Comparison of ENCODE assay signal across 24 cellular contexts in the genomic region with DNA sequence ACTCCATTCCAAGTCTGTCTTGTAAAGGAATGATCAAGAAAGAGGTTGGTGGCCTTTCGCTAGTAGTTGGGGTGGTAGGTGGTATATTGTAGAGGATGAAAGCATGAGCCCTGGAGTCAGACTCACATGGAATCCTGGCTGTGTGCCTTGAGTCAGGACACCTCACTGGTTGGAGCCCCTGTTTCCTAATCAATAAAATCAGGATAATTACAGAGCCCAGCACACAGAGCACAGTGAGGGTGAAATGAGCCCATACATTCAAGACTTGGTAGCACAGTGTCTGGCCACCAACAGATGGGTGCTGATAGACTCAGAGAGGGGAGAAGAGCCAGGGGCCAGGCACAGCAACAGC.
DNase-seq lines count a peak whose midpoint lies in the region; ATAC-seq and TF ChIP-seq lines count a peak whose summit lies in the region.
"Had no signal": no experiment of that assay in that cellular context is flagged by ENCODE, and none has a peak within 500 bp of the region (broad histone marks: within the 10 kb centered on the region; RNA-seq: fewer than 3 reads in every experiment).

No MANE protein-coding gene starts in this region.

- H3K4me3 ChIP-seq in cardiac muscle cell (no peak overlapping the region), right atrium auricular region (no peak overlapping the region), endodermal cell (ENCODE audit: low read length) (no peak overlapping the region), mucosa of rectum (ENCODE audit: low read length in 2 of 2) (no peak overlapping the region)
- H3K4me3 ChIP-seq: coronary artery, SK-N-MC, tibial nerve had no signal

- WGBS in endodermal cell (ENCODE audit: insufficient coverage in 1 of 2, insufficient read length in 1 of 2), 2 experiments = 88% methylated on average over 1 of the region's 1 CpG; no CpG with 5 or more reads in 1 of the 2 experiments

- H3K27ac ChIP-seq in cardiac muscle cell = peak overlapping the region; percentile 96
- H3K27ac ChIP-seq in right atrium auricular region = no peak overlapping the region
- peak overlapping the region; percentile 33 for H3K27ac ChIP-seq in endodermal cell (ENCODE audit: low read depth, low read length)
- peak overlapping the region; percentile 39 to 46 for H3K27ac ChIP-seq in mucosa of rectum (ENCODE audit: low read depth in 2 of 2, low read length in 2 of 2)
- H3K27ac ChIP-seq: SK-N-MC had no signal

- H3K27ac Mint-ChIP-seq in endodermal cell = peak overlapping the region; percentile 92
- H3K27ac Mint-ChIP-seq in type B pancreatic cell = peak overlapping the region; percentile 77
- no peak overlapping the region for H3K27ac Mint-ChIP-seq in activated CD4-positive, alpha-beta T cell treated with anti-CD3 and anti-CD28 coated beads, Interleukin-2, amount 10 ng/mL, durations not matched to agents 24 days and 14 days
- H3K27ac Mint-ChIP-seq: activated naive CD8-positive, alpha-beta T cell treated with anti-CD3 and anti-CD28 coated beads, Interleukin-2, amount 50 U/mL, for 24 hours; natural killer cell treated with Interleukin-12 subunit alpha and Interleukin-12 subunit beta and Interleukin-15 and Interleukin-18, amount 100 ng/mL, for 72 hours; stimulated activated naive B cell treated with anti-CD40 and anti-IgM and Interleukin-4, amounts not matched to agents 10 μg/mL and 1 μg/mL and 100 μg/mL, for 72 hours had no signal

- H3K36me3 ChIP-seq in cardiac muscle cell (no peaks in the 10 kb centered on the region), right atrium auricular region (no peaks in the 10 kb centered on the region), endodermal cell (ENCODE audit: control insufficient read depth, insufficient read depth, low read length) (peaks cover 24% of the 10 kb centered on the region), mucosa of rectum (ENCODE audit: control insufficient read depth in 2 of 2, insufficient read depth in 2 of 2, low read length in 2 of 2) (no peaks in the 10 kb centered on the region)
- H3K36me3 ChIP-seq: BE2C, tibial nerve had no signal

- H3K36me3 Mint-ChIP-seq in endodermal cell (ENCODE audit: low read depth) = peaks cover 19% of the 10 kb centered on the region
- peaks cover 4% of the 10 kb centered on the region for H3K36me3 Mint-ChIP-seq in type B pancreatic cell
- no peaks in the 10 kb centered on the region for H3K36me3 Mint-ChIP-seq in activated CD4-positive, alpha-beta T cell treated with anti-CD3 and anti-CD28 coated beads, Interleukin-2, amount 10 ng/mL, durations not matched to agents 24 days and 14 days (ENCODE audit: low read depth)
- H3K36me3 Mint-ChIP-seq: brain; natural killer cell treated with Interleukin-12 subunit alpha and Interleukin-12 subunit beta and Interleukin-15 and Interleukin-18, amount 100 ng/mL, for 72 hours; stimulated activated naive B cell treated with anti-CD40 and anti-IgM and Interleukin-4, amounts not matched to agents 10 μg/mL and 1 μg/mL and 100 μg/mL, for 72 hours had no signal

- H3K4me3 Mint-ChIP-seq in endodermal cell (peak overlapping the region; percentile 13), type B pancreatic cell (no peak overlapping the region)
- H3K4me3 Mint-ChIP-seq in activated CD4-positive, alpha-beta T cell treated with anti-CD3 and anti-CD28 coated beads, Interleukin-2, amount 10 ng/mL, durations not matched to agents 24 days and 14 days = no peak overlapping the region
- H3K4me3 Mint-ChIP-seq: activated naive CD8-positive, alpha-beta T cell treated with anti-CD3 and anti-CD28 coated beads, Interleukin-2, amount 50 U/mL, for 24 hours; brain; natural killer cell treated with Interleukin-12 subunit alpha and Interleukin-12 subunit beta and Interleukin-15 and Interleukin-18, amount 100 ng/mL, for 72 hours; stimulated activated naive B cell treated with anti-CD40 and anti-IgM and Interleukin-4, amounts not matched to agents 10 μg/mL and 1 μg/mL and 100 μg/mL, for 72 hours had no signal

- H3K4me1 Mint-ChIP-seq in endodermal cell (peaks cover 66% of the 10 kb centered on the region), type B pancreatic cell (ENCODE audit: unreplicated experiment) (peaks cover 40% of the 10 kb centered on the region)
- no peaks in the 10 kb centered on the region for H3K4me1 Mint-ChIP-seq in activated CD4-positive, alpha-beta T cell treated with anti-CD3 and anti-CD28 coated beads, Interleukin-2, amount 10 ng/mL, durations not matched to agents 24 days and 14 days
- H3K4me1 Mint-ChIP-seq: activated naive CD8-positive, alpha-beta T cell treated with anti-CD3 and anti-CD28 coated beads, Interleukin-2, amount 50 U/mL, for 24 hours had no signal

- ATAC-seq in HG02610 (IDR thresholded peaks at IDR 0.05; ENCODE audit: unreplicated experiment) = no peak
- ATAC-seq: activated naive CD8-positive, alpha-beta T cell treated with anti-CD3 and anti-CD28 coated beads, Interleukin-2, amount 50 U/mL, for 24 hours; natural killer cell treated with Interleukin-12 subunit alpha and Interleukin-12 subunit beta and Interleukin-15 and Interleukin-18, amount 100 ng/mL, for 72 hours; stimulated activated naive B cell treated with anti-CD40 and anti-IgM and Interleukin-4, amounts not matched to agents 10 μg/mL and 1 μg/mL and 100 μg/mL, for 72 hours had no signal

- intact Hi-C loops in activated CD4-positive, alpha-beta T cell treated with anti-CD3 and anti-CD28 coated beads, Interleukin-2, amount 10 ng/mL, durations not matched to agents 24 days and 14 days (cut with micrococcal nuclease) = no loop called here

- H3K9ac ChIP-seq in endodermal cell (ENCODE audit: extremely low read depth, low read length, poor library complexity, severe bottlenecking) (peak overlapping the region; percentile 63), mucosa of rectum (ENCODE audit: low read depth in 1 of 2, low read length in 2 of 2) (peak overlapping the region in 1 of 2 donors; percentile 16)

- H3K27me3 Mint-ChIP-seq in endodermal cell (ENCODE audit: insufficient read depth) = no peaks in the 10 kb centered on the region
- no peaks in the 10 kb centered on the region for H3K27me3 Mint-ChIP-seq in type B pancreatic cell
- H3K27me3 Mint-ChIP-seq in activated CD4-positive, alpha-beta T cell treated with anti-CD3 and anti-CD28 coated beads, Interleukin-2, amount 10 ng/mL, durations not matched to agents 24 days and 14 days = peaks cover 15% of the 10 kb centered on the region
- H3K27me3 Mint-ChIP-seq: activated naive CD8-positive, alpha-beta T cell treated with anti-CD3 and anti-CD28 coated beads, Interleukin-2, amount 50 U/mL, for 24 hours; brain; stimulated activated naive B cell treated with anti-CD40 and anti-IgM and Interleukin-4, amounts not matched to agents 10 μg/mL and 1 μg/mL and 100 μg/mL, for 72 hours had no signal

- H3K27me3 ChIP-seq in cardiac muscle cell = no peaks in the 10 kb centered on the region
- H3K27me3 ChIP-seq in right atrium auricular region = no peaks in the 10 kb centered on the region
- no peaks in the 10 kb centered on the region for H3K27me3 ChIP-seq in endodermal cell (ENCODE audit: control insufficient read depth, insufficient read depth, low read length, poor library complexity, severe bottlenecking)
- no peaks in the 10 kb centered on the region for H3K27me3 ChIP-seq in mucosa of rectum (ENCODE audit: control insufficient read depth in 2 of 2, insufficient read depth in 2 of 2, low read length in 2 of 2)
- H3K27me3 ChIP-seq: BE2C, tibial nerve had no signal

- no peak for TF ChIP-seq CTCF in cardiac muscle cell (IDR thresholded peaks at IDR 0.05; ENCODE audit: low read depth, low read length)
- TF ChIP-seq CTCF in right atrium auricular region (IDR thresholded peaks at IDR 0.05) = no peak
- TF ChIP-seq CTCF in endodermal cell (conservative IDR thresholded peaks at IDR 0.05) = no peak
- TF ChIP-seq CTCF in type B pancreatic cell (conservative IDR thresholded peaks at IDR 0.05) = no peak

- DNase-seq in cardiac muscle cell (ENCODE audit: low read depth in 1 of 2, low spot score in 1 of 2) (no peak), right atrium auricular region (ENCODE audit: low spot score) (no peak), endodermal cell (no peak), type B pancreatic cell (ENCODE audit: extremely low spot score, unreplicated experiment) (no peak), NCI-H1048 (lab: John Stamatoyannopoulos, UW) (no peak)
- no peak for DNase-seq in activated CD4-positive, alpha-beta T cell treated with anti-CD3 and anti-CD28 coated beads, Interleukin-2, amount 10 ng/mL, durations not matched to agents 24 days and 14 days
- DNase-seq: activated CD4-positive, alpha-beta T cell treated with anti-CD3 and anti-CD28 coated beads, Interleukin-2, amount 50 U/mL, for 1 hour; activated CD8-positive, alpha-beta memory T cell treated with anti-CD3 and anti-CD28 coated beads, Interleukin-2, amount 50 U/mL, for 48 hours; activated effector memory CD4-positive, alpha-beta T cell treated with anti-CD3 and anti-CD28 coated beads, Interleukin-2, amount 50 U/mL, for 16 hours; activated naive CD8-positive, alpha-beta T cell treated with anti-CD3 and anti-CD28 coated beads, Interleukin-2, amount 50 U/mL, for 24 hours; Karpas-422; kidney glomerular epithelial cell; NCI-H446 treated with DMSO at 0.1 percent for 48 hours; posterior cingulate gyrus; RPMI8226; stimulated activated naive B cell treated with anti-CD40 and anti-IgM and Interleukin-4, amounts not matched to agents 10 μg/mL and 1 μg/mL and 100 μg/mL, for 72 hours had no signal

- H3K4me1 ChIP-seq in cardiac muscle cell (ENCODE audit: low read depth) = peaks cover 96% of the 10 kb centered on the region
- peaks cover 0 to 35% of the 10 kb centered on the region in 2 donors for H3K4me1 ChIP-seq in right atrium auricular region
- peaks cover 37% of the 10 kb centered on the region for H3K4me1 ChIP-seq in endodermal cell (ENCODE audit: control insufficient read depth, insufficient read depth, low read length)
- H3K4me1 ChIP-seq in mucosa of rectum (ENCODE audit: control insufficient read depth in 2 of 2, insufficient read depth in 2 of 2, low read length in 2 of 2) = peaks cover 4 to 7% of the 10 kb centered on the region in 2 donors
- H3K4me1 ChIP-seq: BE2C had no signal

- H3K9me3 Mint-ChIP-seq in endodermal cell (no peaks in the 10 kb centered on the region), type B pancreatic cell (peaks cover 5% of the 10 kb centered on the region)
- H3K9me3 Mint-ChIP-seq in activated CD4-positive, alpha-beta T cell treated with anti-CD3 and anti-CD28 coated beads, Interleukin-2, amount 10 ng/mL, durations not matched to agents 24 days and 14 days = no peaks in the 10 kb centered on the region
- H3K9me3 Mint-ChIP-seq: activated naive CD8-positive, alpha-beta T cell treated with anti-CD3 and anti-CD28 coated beads, Interleukin-2, amount 50 U/mL, for 24 hours; brain; natural killer cell treated with Interleukin-12 subunit alpha and Interleukin-12 subunit beta and Interleukin-15 and Interleukin-18, amount 100 ng/mL, for 72 hours; stimulated activated naive B cell treated with anti-CD40 and anti-IgM and Interleukin-4, amounts not matched to agents 10 μg/mL and 1 μg/mL and 100 μg/mL, for 72 hours had no signal

- H3K9me3 ChIP-seq in cardiac muscle cell (ENCODE audit: low read depth) = no peaks in the 10 kb centered on the region
- no peaks in the 10 kb centered on the region for H3K9me3 ChIP-seq in right atrium auricular region
- H3K9me3 ChIP-seq in endodermal cell (ENCODE audit: control insufficient read depth, low read length) = no peaks in the 10 kb centered on the region
- H3K9me3 ChIP-seq in mucosa of rectum (ENCODE audit: control insufficient read depth in 2 of 2, low read length in 2 of 2) = no peaks in the 10 kb centered on the region
- H3K9me3 ChIP-seq: BE2C, tibial nerve had no signal

Comparison
In these comparisons a context has a peak if more than half of its experiments do, and no peak if none do; other contexts are left out.
1. H3K27ac ChIP-seq: peak in cardiac muscle cell (single experiment), endodermal cell (single experiment) and mucosa of rectum (2 of 2); none in right atrium auricular region (0 of 2).